8 cellular contexts compared by ENCODE assay signal in genomic region chr1:66932291-66932690, GRCh38. TPM values are rescaled to one million over a fixed set of nuclear protein-coding genes. Genes with fewer than 3 reads are reported as not detected.
A peak's percentile ranks its signal among the peaks of the same experiment; 100 is the strongest.
DNase-seq lines count a peak whose midpoint lies in the region; ATAC-seq and TF ChIP-seq lines count a peak whose summit lies in the region.

No MANE protein-coding gene starts in this region.

- ATAC-seq in activated naive CD8-positive, alpha-beta T cell treated with anti-CD3 and anti-CD28 coated beads, Interleukin-2, amount 10 ng/mL, durations not matched to agents 7 days and 5 days (ENCODE audit: low read depth) = no peak
- ATAC-seq in GM21381 (IDR thresholded peaks at IDR 0.05; ENCODE audit: unreplicated experiment) = no peak
- ATAC-seq in GM18909 (IDR thresholded peaks at IDR 0.05; ENCODE audit: poor library complexity, unreplicated experiment) = no peak

- H3K27me3 ChIP-seq in BLaER1 treated with 17β-estradiol and CSF1 and Interleukin-3, amounts not matched to agents 10 nM and 100 nM = no peaks in the 10 kb centered on the region
- no peaks in the 10 kb centered on the region for H3K27me3 ChIP-seq in HL-60 (ENCODE audit: insufficient read depth, poor library complexity, severe bottlenecking)
- H3K27me3 ChIP-seq in muscle layer of duodenum (ENCODE audit: low read depth, low read length) = no peaks in the 10 kb centered on the region

- TF ChIP-seq CTCF in HL-60 (IDR thresholded peaks at IDR 0.05; ENCODE audit: insufficient read depth, low read length) = no peak

- peaks cover 14% of the 10 kb centered on the region for H3K36me3 Mint-ChIP-seq in activated naive CD8-positive, alpha-beta T cell treated with anti-CD3 and anti-CD28 coated beads, Interleukin-2, amount 10 ng/mL, durations not matched to agents 7 days and 5 days

- peak overlapping the region; percentile 70 for H3K4me3 Mint-ChIP-seq in activated naive CD8-positive, alpha-beta T cell treated with anti-CD3 and anti-CD28 coated beads, Interleukin-2, amount 10 ng/mL, durations not matched to agents 7 days and 5 days

- no peaks in the 10 kb centered on the region for H3K27me3 Mint-ChIP-seq in activated naive CD8-positive, alpha-beta T cell treated with anti-CD3 and anti-CD28 coated beads, Interleukin-2, amount 10 ng/mL, durations not matched to agents 7 days and 5 days

- peaks cover 55% of the 10 kb centered on the region for H3K4me1 Mint-ChIP-seq in activated naive CD8-positive, alpha-beta T cell treated with anti-CD3 and anti-CD28 coated beads, Interleukin-2, amount 10 ng/mL, durations not matched to agents 7 days and 5 days

- H3K36me3 ChIP-seq in BLaER1 treated with 17β-estradiol and CSF1 and Interleukin-3, amounts not matched to agents 10 nM and 100 nM = peaks cover 3 to 27% (median 10%) of the 10 kb centered on the region in 11 experiments; a peak in 12 of 22 replicates
- H3K36me3 ChIP-seq in muscle layer of duodenum (ENCODE audit: control insufficient read depth in 1 of 2, insufficient read depth in 2 of 2, low read length in 2 of 2) = no peaks in the 10 kb centered on the region

- H3K4me3 ChIP-seq in BLaER1 treated with 17β-estradiol and CSF1 and Interleukin-3, amounts not matched to agents 10 nM and 100 nM = peak overlapping the region in 8 of 10 experiments; percentile 17 to 91 (median 79); a peak in 12 of 20 replicates
- H3K4me3 ChIP-seq in HL-60 (replicated peaks; ENCODE audit: insufficient read depth, low read length) = peak overlapping the region; percentile 75
- H3K4me3 ChIP-seq in muscle layer of duodenum (ENCODE audit: low read depth in 1 of 2, low read length in 2 of 2) = peak overlapping the region in 1 of 2 donors; percentile 31

- POLR2A ChIA-PET in activated naive CD8-positive, alpha-beta T cell treated with anti-CD3 and anti-CD28 coated beads, Interleukin-2, amount 10 ng/mL, durations not matched to agents 7 days and 5 days (lab: Charles Lee) = no interaction called here

- H3K27ac ChIP-seq in BLaER1 treated with 17β-estradiol and CSF1 and Interleukin-3, amounts not matched to agents 10 nM and 100 nM = peak overlapping the region in 5 of 11 experiments; percentile 8 to 96 (median 32); a peak in 9 of 22 replicates
- H3K27ac ChIP-seq in HL-60 (replicated peaks) = peak overlapping the region; percentile 98
- H3K27ac ChIP-seq in muscle layer of duodenum (ENCODE audit: low read length) = peak overlapping the region; percentile 26

- in situ Hi-C loops in KBM-7 (cut with MboI; ENCODE audit: low pct_unique_long_range_greater_than_20kb, low sequenced_read_pairs) = no loop called here

- H3K4me2 ChIP-seq in BLaER1 treated with 17β-estradiol and CSF1 and Interleukin-3, amounts not matched to agents 10 nM and 100 nM = peak overlapping the region; percentile 58 to 97 (median 92)

- H3K27ac Mint-ChIP-seq in activated naive CD8-positive, alpha-beta T cell treated with anti-CD3 and anti-CD28 coated beads, Interleukin-2, amount 10 ng/mL, durations not matched to agents 7 days and 5 days = peak overlapping the region; percentile 18

- no peaks in the 10 kb centered on the region for H3K9me3 Mint-ChIP-seq in activated naive CD8-positive, alpha-beta T cell treated with anti-CD3 and anti-CD28 coated beads, Interleukin-2, amount 10 ng/mL, durations not matched to agents 7 days and 5 days

- H3K9ac ChIP-seq in BLaER1 treated with 17β-estradiol and CSF1 and Interleukin-3, amounts not matched to agents 10 nM and 100 nM = peak overlapping the region in 9 of 11 experiments; percentile 23 to 95 (median 49); a peak in 11 of 22 replicates

- H4K20me1 ChIP-seq in BLaER1 treated with 17β-estradiol and CSF1 and Interleukin-3, amounts not matched to agents 10 nM and 100 nM = peaks cover 22 to 85% (median 62%) of the 10 kb centered on the region in 11 experiments; a peak in 19 of 22 replicates

- H3K4me1 ChIP-seq in BLaER1 treated with 17β-estradiol and CSF1 and Interleukin-3, amounts not matched to agents 10 nM and 100 nM = peaks cover 30 to 66% (median 51%) of the 10 kb centered on the region in 10 experiments
- peaks cover 12 to 24% of the 10 kb centered on the region in 2 donors for H3K4me1 ChIP-seq in muscle layer of duodenum (ENCODE audit: control insufficient read depth in 1 of 2, insufficient read depth in 2 of 2, low read length in 2 of 2)

- H3K9me3 ChIP-seq in BLaER1 treated with 17β-estradiol and CSF1 and Interleukin-3, amounts not matched to agents 10 nM and 100 nM (replicated peaks in 1 of 11) = no peaks in the 10 kb centered on the region; a peak in 1 of 22 replicates
- no peaks in the 10 kb centered on the region for H3K9me3 ChIP-seq in muscle layer of duodenum (ENCODE audit: control insufficient read depth in 1 of 2, low read length in 2 of 2)

- no peak for DNase-seq in HL-60 (ENCODE audit: low read depth in 1 of 2, low spot score in 1 of 2)
- no peak for DNase-seq in activated naive CD8-positive, alpha-beta T cell treated with anti-CD3 and anti-CD28 coated beads, Interleukin-2, amount 10 ng/mL, durations not matched to agents 7 days and 5 days
- DNase-seq in NCI-H446 treated with DMSO at 0.1 percent for 48 hours (lab: John Stamatoyannopoulos, UW) = no peak
- no peak for DNase-seq in KBM-7

RNA-seq across cellular contexts. Expression of gene MIER1, which starts 7.5 kb away (rescaled TPM):
- total RNA-seq in activated naive CD8-positive, alpha-beta T cell treated with anti-CD3 and anti-CD28 coated beads, Interleukin-2, amount 10 ng/mL, durations not matched to agents 7 days and 5 days = 10 to 100 TPM; 55.5 to 57.1 TPM

RNA-seq across cellular contexts. Expression of gene DNAI4, which starts 7.6 kb away (rescaled TPM):
- 1 to 10 TPM; 3.1 to 4.2 TPM for total RNA-seq in activated naive CD8-positive, alpha-beta T cell treated with anti-CD3 and anti-CD28 coated beads, Interleukin-2, amount 10 ng/mL, durations not matched to agents 7 days and 5 days
